Comparison of ENCODE assay signal across 17 cellular contexts in the genomic region with DNA sequence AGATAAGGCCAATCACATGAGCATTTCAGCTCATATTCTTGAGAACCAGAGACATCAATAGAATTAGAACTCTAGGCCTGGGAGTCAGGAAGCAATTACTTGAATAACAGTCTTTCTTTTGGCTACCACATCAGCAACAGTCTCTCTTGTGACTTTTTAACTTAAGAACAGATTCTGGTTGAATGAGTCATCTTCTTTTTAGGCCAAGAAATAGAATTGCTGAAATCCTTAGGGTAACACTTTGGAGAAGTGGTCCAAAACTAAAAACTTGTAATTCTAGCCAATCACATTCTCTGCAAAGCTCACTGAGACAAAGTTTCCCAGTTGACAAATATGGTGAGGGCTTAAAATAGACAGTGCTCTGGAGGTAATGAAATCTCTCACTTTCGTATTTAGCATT.
DNase-seq lines count a peak whose midpoint lies in the region; ATAC-seq and TF ChIP-seq lines count a peak whose summit lies in the region.
"Had no signal": no experiment of that assay in that cellular context is flagged by ENCODE, and none has a peak within 500 bp of the region (broad histone marks: within the 10 kb centered on the region; RNA-seq: fewer than 3 reads in every experiment).

No MANE protein-coding gene starts in this region.

- H3K4me1 Mint-ChIP-seq in stimulated activated effector memory CD8-positive, alpha-beta T cell treated with anti-CD3 and anti-CD28 coated beads, Interleukin-12 subunit alpha, Interleukin-12 subunit beta, amount 100 ng/mL, for 72 hours = no peaks in the 10 kb centered on the region
- H3K4me1 Mint-ChIP-seq: activated naive CD8-positive, alpha-beta T cell treated with anti-CD3 and anti-CD28 coated beads, Interleukin-2, amount 10 ng/mL, durations not matched to agents 7 days and 5 days had no signal

- H3K9me3 ChIP-seq in MG63 = no peaks in the 10 kb centered on the region
- H3K9me3 ChIP-seq: mucosa of descending colon, upper lobe of left lung had no signal

- H3K27me3 ChIP-seq in MG63 = no peaks in the 10 kb centered on the region
- H3K27me3 ChIP-seq: foreskin keratinocyte, upper lobe of left lung had no signal

- no peaks in the 10 kb centered on the region for H3K9me3 Mint-ChIP-seq in stimulated activated effector memory CD8-positive, alpha-beta T cell treated with anti-CD3 and anti-CD28 coated beads, Interleukin-12 subunit alpha, Interleukin-12 subunit beta, amount 100 ng/mL, for 72 hours
- H3K9me3 Mint-ChIP-seq: activated naive CD8-positive, alpha-beta T cell treated with anti-CD3 and anti-CD28 coated beads, Interleukin-2, amount 10 ng/mL, durations not matched to agents 7 days and 5 days had no signal

- no peak overlapping the region for H3K4me3 Mint-ChIP-seq in stimulated activated effector memory CD8-positive, alpha-beta T cell treated with anti-CD3 and anti-CD28 coated beads, Interleukin-12 subunit alpha, Interleukin-12 subunit beta, amount 100 ng/mL, for 72 hours
- H3K4me3 Mint-ChIP-seq: activated naive CD8-positive, alpha-beta T cell treated with anti-CD3 and anti-CD28 coated beads, Interleukin-2, amount 10 ng/mL, durations not matched to agents 7 days and 5 days had no signal

- no peak for TF ChIP-seq CTCF in astrocyte of the cerebellum (IDR thresholded peaks at IDR 0.05; ENCODE audit: low read depth, low read length, missing control alignments)

- H3K36me3 ChIP-seq in MG63 = no peaks in the 10 kb centered on the region
- H3K36me3 ChIP-seq: upper lobe of left lung had no signal

- in situ Hi-C loops in astrocyte of the cerebellum (cut with HindIII; ENCODE audit: low sequenced_read_pairs) = no loop called here

- no peaks in the 10 kb centered on the region for H3K36me3 Mint-ChIP-seq in stimulated activated effector memory CD8-positive, alpha-beta T cell treated with anti-CD3 and anti-CD28 coated beads, Interleukin-12 subunit alpha, Interleukin-12 subunit beta, amount 100 ng/mL, for 72 hours
- H3K36me3 Mint-ChIP-seq: activated naive CD8-positive, alpha-beta T cell treated with anti-CD3 and anti-CD28 coated beads, Interleukin-2, amount 10 ng/mL, durations not matched to agents 7 days and 5 days had no signal

- no peak overlapping the region for H3K27ac Mint-ChIP-seq in stimulated activated effector memory CD8-positive, alpha-beta T cell treated with anti-CD3 and anti-CD28 coated beads, Interleukin-12 subunit alpha, Interleukin-12 subunit beta, amount 100 ng/mL, for 72 hours
- H3K27ac Mint-ChIP-seq: activated naive CD8-positive, alpha-beta T cell treated with anti-CD3 and anti-CD28 coated beads, Interleukin-2, amount 10 ng/mL, durations not matched to agents 7 days and 5 days had no signal

- no peak overlapping the region for H3K4me3 ChIP-seq in astrocyte of the cerebellum (ENCODE audit: low read depth, low read length)
- H3K4me3 ChIP-seq in skeletal muscle cell (ENCODE audit: low read depth, low read length) = no peak overlapping the region
- no peak overlapping the region for H3K4me3 ChIP-seq in MG63
- H3K4me3 ChIP-seq: mucosa of descending colon, PC-9, upper lobe of left lung had no signal

- no peak for ATAC-seq in stimulated activated effector memory CD8-positive, alpha-beta T cell treated with anti-CD3 and anti-CD28 coated beads, Interleukin-12 subunit alpha, Interleukin-12 subunit beta, amount 100 ng/mL, for 72 hours
- ATAC-seq: foreskin keratinocyte, mucosa of descending colon had no signal

- DNase-seq in GM03348 (ENCODE audit: low spot score) (peak; percentile 81), astrocyte of the cerebellum (ENCODE audit: low read depth) (peak; percentile 19), foreskin melanocyte (peak; percentile 63), skeletal muscle cell (ENCODE audit: low read depth) (peak; percentile 71), C1 segment of cervical spinal cord (lab: John Stamatoyannopoulos, UW) (no peak), hypothalamus (lab: John Stamatoyannopoulos, UW) (no peak), MG63 (no peak)
- no peak for DNase-seq in stimulated activated effector memory CD8-positive, alpha-beta T cell treated with anti-CD3 and anti-CD28 coated beads, Interleukin-12 subunit alpha, Interleukin-12 subunit beta, amount 100 ng/mL, for 72 hours (ENCODE audit: low spot score in 2 of 2)
- DNase-seq: activated CD4-positive, alpha-beta T cell treated with anti-CD3 and anti-CD28 coated beads for 1 hour; activated naive CD8-positive, alpha-beta T cell treated with anti-CD3 and anti-CD28 coated beads, Interleukin-2, amount 10 ng/mL, durations not matched to agents 7 days and 5 days; activated T-cell treated with anti-CD3 and anti-CD28 coated beads for 4 hours; dermis blood vessel endothelial cell; foreskin keratinocyte; mucosa of descending colon; NCI-H1417 treated with DMSO at 0.1 percent for 48 hours; PC-9; upper lobe of left lung had no signal

Comparison
In these comparisons a context has a peak if more than half of its experiments do, and no peak if none do; other contexts are left out.
1. DNase-seq: peak in GM03348 (single experiment), astrocyte of the cerebellum (single experiment), foreskin melanocyte (single experiment) and skeletal muscle cell (single experiment); none in stimulated activated effector memory CD8-positive, alpha-beta T cell treated with anti-CD3 and anti-CD28 coated beads, Interleukin-12 subunit alpha, Interleukin-12 subunit beta, amount 100 ng/mL, for 72 hours (0 of 2), C1 segment of cervical spinal cord (0 of 14), hypothalamus (0 of 51) and MG63 (single experiment).